8 cellular contexts compared by ENCODE assay signal in the genomic region with DNA sequence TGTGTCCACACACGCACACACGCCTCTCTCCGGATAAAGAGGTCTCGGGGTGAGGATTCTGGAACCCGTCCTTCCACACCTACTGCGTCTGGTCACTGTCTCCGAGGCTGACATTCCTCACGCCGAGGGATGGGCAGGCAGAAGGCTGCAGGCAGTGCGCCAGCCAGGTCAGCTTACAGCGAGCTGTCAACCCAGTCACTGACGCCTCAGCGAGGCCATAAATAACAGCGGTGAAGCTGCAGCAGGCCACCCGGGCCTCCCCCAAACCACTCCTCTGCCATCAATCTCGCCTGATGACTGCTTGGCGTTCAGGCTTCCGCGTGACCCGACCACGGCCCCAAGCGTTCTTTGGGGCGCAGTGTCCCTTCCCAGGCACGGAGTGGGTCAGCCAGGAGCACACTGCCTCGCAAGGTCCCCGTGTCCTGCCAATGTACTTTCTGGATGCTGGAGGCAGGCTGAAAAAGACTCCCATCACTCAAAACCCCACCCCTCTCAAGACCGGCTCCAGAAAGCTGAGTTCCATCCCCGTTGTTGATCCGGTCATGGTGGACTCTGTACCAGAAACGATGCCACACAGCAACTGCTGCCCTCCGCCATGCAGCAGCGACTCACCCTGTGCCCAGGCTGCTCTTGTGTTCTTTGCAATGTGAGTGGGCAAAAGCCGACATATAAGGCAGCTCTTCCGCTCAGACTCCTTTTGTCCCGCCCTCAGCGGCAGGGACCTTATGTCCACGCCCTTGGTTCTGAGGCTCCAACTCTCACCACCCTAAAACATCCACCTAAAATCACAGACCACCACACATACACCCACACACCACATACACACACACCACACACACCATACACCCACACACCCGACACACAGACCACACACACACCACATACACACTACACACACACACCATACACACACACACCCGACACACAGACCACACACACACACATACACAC. TPM values are rescaled to one million over a fixed set of nuclear protein-coding genes. Genes with fewer than 3 reads are reported as not detected.
DNase-seq lines count a peak whose midpoint lies in the region; ATAC-seq and TF ChIP-seq lines count a peak whose summit lies in the region.

No MANE protein-coding gene starts in this region.

- H3K9ac ChIP-seq in Loucy (ENCODE audit: low read depth, low read length, poor library complexity, severe bottlenecking) (no peak overlapping the region), colonic mucosa (ENCODE audit: low read depth in 2 of 2, low read length in 2 of 2) (peak overlapping the region in 1 of 2 donors; percentile 27)

- H3K27me3 ChIP-seq in Loucy (ENCODE audit: insufficient read depth, low read length, poor library complexity, severe bottlenecking) (no peaks in the 10 kb centered on the region), colonic mucosa (no peaks in the 10 kb centered on the region), muscle layer of duodenum (ENCODE audit: low read depth, low read length) (no peaks in the 10 kb centered on the region)

- no peak for TF ChIP-seq CTCF in Loucy (conservative IDR thresholded peaks at IDR 0.05; ENCODE audit: low read length)
- no peak for TF ChIP-seq CTCF in colonic mucosa (IDR thresholded peaks at IDR 0.05)

- no peaks in the 10 kb centered on the region for H3K79me2 ChIP-seq in Loucy (ENCODE audit: insufficient read depth, low read length)

- DNase-seq in activated CD4-positive, alpha-beta T cell treated with anti-CD3 and anti-CD28 coated beads for 48 hours = peak; percentile 48
- DNase-seq in activated CD4-positive, alpha-beta T cell treated with anti-CD3 and anti-CD28 coated beads, Interleukin-2, amount 50 U/mL, for 4 hours = no peak
- peak; percentile 57 for DNase-seq in colonic mucosa
- no peak for DNase-seq in SW 1271 (lab: John Stamatoyannopoulos, UW)
- DNase-seq in DMS 273 (lab: John Stamatoyannopoulos, UW; ENCODE audit: unreplicated experiment) = no peak

- H3K4me1 ChIP-seq in Loucy (ENCODE audit: insufficient read depth, low read length, poor library complexity, severe bottlenecking) = no peaks in the 10 kb centered on the region
- peaks cover 7% of the 10 kb centered on the region for H3K4me1 ChIP-seq in colonic mucosa
- peaks cover 4 to 11% of the 10 kb centered on the region in 2 donors for H3K4me1 ChIP-seq in muscle layer of duodenum (ENCODE audit: control insufficient read depth in 1 of 2, insufficient read depth in 2 of 2, low read length in 2 of 2)

- H3K9me3 ChIP-seq in Loucy (ENCODE audit: insufficient read depth, low read depth, low read length) (no peaks in the 10 kb centered on the region), colonic mucosa (no peaks in the 10 kb centered on the region), muscle layer of duodenum (ENCODE audit: control insufficient read depth in 1 of 2, low read length in 2 of 2) (peaks cover 0 to 4% of the 10 kb centered on the region in 2 donors)

- H4K20me1 ChIP-seq in Loucy (ENCODE audit: insufficient read depth, low read length, poor library complexity, severe bottlenecking) = no peaks in the 10 kb centered on the region

- intact Hi-C loops in colonic mucosa (cut with DNase I) = no loop called here

- H3K36me3 ChIP-seq in Loucy (ENCODE audit: insufficient read depth, low read length) (no peaks in the 10 kb centered on the region), colonic mucosa (no peaks in the 10 kb centered on the region), muscle layer of duodenum (ENCODE audit: control insufficient read depth in 1 of 2, insufficient read depth in 2 of 2, low read length in 2 of 2) (no peaks in the 10 kb centered on the region)

- no peak for ATAC-seq in HG02678 (IDR thresholded peaks at IDR 0.05; ENCODE audit: unreplicated experiment)

- no peaks in the 10 kb centered on the region for H3K9me2 ChIP-seq in Loucy (replicated peaks; ENCODE audit: low read depth, low read length)

- no peak overlapping the region for H3K27ac ChIP-seq in colonic mucosa
- no peak overlapping the region for H3K27ac ChIP-seq in muscle layer of duodenum (ENCODE audit: low read length)

- H3F3A ChIP-seq in Loucy (ENCODE audit: low read depth) = peaks cover 12% of the 10 kb centered on the region

- peak overlapping the region; percentile 63 for H2AFZ ChIP-seq in Loucy (ENCODE audit: low read length)

- peak overlapping the region; percentile 59 for H3K4me2 ChIP-seq in Loucy (ENCODE audit: low read depth, low read length, poor library complexity, severe bottlenecking)

- H3K4me3 ChIP-seq in Loucy (ENCODE audit: low read length, poor library complexity, severe bottlenecking) = peak overlapping the region; percentile 47
- H3K4me3 ChIP-seq in colonic mucosa = peak overlapping the region; percentile 23
- H3K4me3 ChIP-seq in muscle layer of duodenum (ENCODE audit: low read depth in 1 of 2, low read length in 2 of 2) = peak overlapping the region; percentile 49 to 66

RNA-seq across cellular contexts. Expression of gene CPN2, which starts 27.1 kb away (rescaled TPM):
- under 1 TPM in 1 of 2 donors, not detected in 1; 0.15 TPM for total RNA-seq in colonic mucosa

RNA-seq across cellular contexts. Expression of gene LRRC15, which starts 45.5 kb away (rescaled TPM):
- under 1 TPM; 0.32 to 0.89 TPM for total RNA-seq in colonic mucosa

Comparison
In these comparisons a context has a peak if more than half of its experiments do, and no peak if none do; other contexts are left out.
1. DNase-seq: peak in activated CD4-positive, alpha-beta T cell treated with anti-CD3 and anti-CD28 coated beads for 48 hours (single experiment) and colonic mucosa (single experiment); none in activated CD4-positive, alpha-beta T cell treated with anti-CD3 and anti-CD28 coated beads, Interleukin-2, amount 50 U/mL, for 4 hours (0 of 2), SW 1271 (0 of 2) and DMS 273 (single experiment).
2. Peak in every context shown above with its lines, with median percentiles within 50 percentile points of each other: H3K4me3 ChIP-seq.